ENCODE assay signal across 25 cellular contexts in the genomic region with DNA sequence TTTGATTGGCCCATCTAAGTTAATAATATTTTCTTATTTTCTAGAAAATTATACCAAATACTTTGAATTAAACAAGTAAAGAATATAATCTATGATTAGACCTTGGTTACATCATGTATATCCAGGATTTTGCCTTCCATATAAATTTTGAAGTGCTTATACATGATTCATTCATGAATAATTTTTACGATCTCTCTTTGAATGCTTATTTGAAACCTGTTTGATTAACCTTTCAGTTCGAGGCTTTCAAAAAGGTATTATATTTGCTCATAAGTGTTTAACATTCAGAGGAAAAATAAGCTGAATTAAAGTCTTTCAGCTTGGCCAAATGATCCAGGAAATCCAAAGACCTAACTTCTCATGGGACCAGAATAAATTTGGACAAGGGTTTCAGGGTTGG.
"Had no signal": no experiment of that assay in that cellular context is flagged by ENCODE, and none has a peak within 500 bp of the region (broad histone marks: within the 10 kb centered on the region; RNA-seq: fewer than 3 reads in every experiment).

No MANE protein-coding gene starts in this region.

- H3K79me2 ChIP-seq: hepatocyte, parathyroid adenoma had no signal

- H3K27ac ChIP-seq: epithelial cell of prostate, esophagus muscularis mucosa, foreskin keratinocyte, gastroesophageal sphincter, heart left ventricle, hepatocyte, lower lobe of right lung, neutrophil, parathyroid adenoma, right lobe of liver, suprapubic skin, transverse colon, upper lobe of right lung, uterus had no signal

- H3K4me2 ChIP-seq: hepatocyte had no signal

- H3K9ac ChIP-seq: parathyroid adenoma had no signal

- H3K9me3 ChIP-seq: esophagus muscularis mucosa, gastroesophageal sphincter, heart left ventricle, lower lobe of right lung, neutrophil, right lobe of liver, suprapubic skin, transverse colon, upper lobe of right lung, uterus had no signal

- DNase-seq: cortex of kidney; effector CD4-positive, alpha-beta T cell; endodermal cell; heart left ventricle; left ventricle myocardium superior; lower lobe of right lung; naive thymus-derived CD8-positive, alpha-beta T cell; right lobe of liver; small intestine; stimulated activated CD4-positive, alpha-beta T cell treated with anti-CD3 and anti-CD28 coated beads, Interleukin-15, amount 100 ng/mL, for 24 hours; stimulated activated CD4-positive, alpha-beta T cell treated with anti-CD3 and anti-CD28 coated beads, Interleukin-2, amount 100 ng/mL, for 48 hours; stimulated activated CD8-positive, alpha-beta memory T cell treated with anti-CD3 and anti-CD28 coated beads, Interleukin-4, amount 100 ng/mL, for 48 hours; stimulated activated naive CD4-positive, alpha-beta T cell; stimulated activated naive CD8-positive, alpha-beta T cell treated with anti-CD3 and anti-CD28 coated beads, Interleukin-15, amount 100 ng/mL, for 72 hours; transverse colon; upper lobe of right lung; uterus had no signal

- H3K27me3 ChIP-seq: esophagus muscularis mucosa, gastroesophageal sphincter, heart left ventricle, hepatocyte, neutrophil, right lobe of liver, suprapubic skin, transverse colon, upper lobe of right lung, uterus had no signal

- H3K36me3 ChIP-seq: esophagus muscularis mucosa, gastroesophageal sphincter, heart left ventricle, lower lobe of right lung, neutrophil, right lobe of liver, suprapubic skin, transverse colon, upper lobe of right lung, uterus had no signal

- H3K4me1 ChIP-seq: foreskin keratinocyte, gastroesophageal sphincter, lower lobe of right lung, parathyroid adenoma, right lobe of liver, suprapubic skin, transverse colon, upper lobe of right lung, uterus had no signal

- H3K4me3 ChIP-seq: esophagus muscularis mucosa, gastroesophageal sphincter, hepatocyte, lower lobe of right lung, right lobe of liver, suprapubic skin, transverse colon, upper lobe of right lung, uterus had no signal

- ATAC-seq: foreskin keratinocyte; gastroesophageal sphincter; heart left ventricle; left ventricle myocardium superior; lower lobe of right lung; naive thymus-derived CD8-positive, alpha-beta T cell; right lobe of liver; stimulated activated naive CD8-positive, alpha-beta T cell treated with anti-CD3 and anti-CD28 coated beads, Interleukin-15, amount 100 ng/mL, for 72 hours; upper lobe of right lung had no signal

- H2AFZ ChIP-seq: hepatocyte, parathyroid adenoma had no signal
